ENCODE assay signal across 11 cellular contexts in the genomic region with DNA sequence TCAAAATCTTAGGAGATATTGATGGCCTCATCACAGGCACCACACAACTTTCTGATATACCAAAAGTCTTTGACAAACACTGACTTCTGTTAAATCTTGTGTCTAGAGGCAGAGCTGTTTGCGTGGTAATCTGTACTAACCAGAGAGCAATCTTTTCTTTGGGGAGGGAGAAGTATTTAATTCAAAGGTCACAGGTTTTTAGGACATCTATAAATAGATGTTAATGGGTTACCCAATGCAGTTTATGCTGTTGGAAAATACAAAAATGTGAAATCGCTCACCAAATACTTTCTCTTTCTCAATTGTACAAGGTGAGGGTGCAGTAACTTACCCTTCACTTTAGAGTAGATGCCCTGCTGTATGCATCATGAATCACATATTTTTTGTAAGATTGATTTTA.
"Had no signal": no experiment of that assay in that cellular context is flagged by ENCODE, and none has a peak within 500 bp of the region (broad histone marks: within the 10 kb centered on the region; RNA-seq: fewer than 3 reads in every experiment).

No MANE protein-coding gene starts in this region.

- DNase-seq: GM23248, GOT3, H7, H9, HCEC 1CT, HFFc6 had no signal

- H3K4me1 ChIP-seq: HAP-1 had no signal

- H3K4me2 ChIP-seq: GM23338 had no signal

- FAIRE-seq: H1, H54 had no signal

- H3K4me3 ChIP-seq: GM23248, GM23338, HAP-1 had no signal

- H3K27ac ChIP-seq: GM23248 had no signal

- H3K36me3 ChIP-seq: HAP-1 had no signal

- ATAC-seq: GM23338, HCT116 had no signal

- H2AFZ ChIP-seq: GM23248, GM23338 had no signal

- H3K9me3 ChIP-seq: HAP-1 had no signal

- H3K9ac ChIP-seq: GM23248 had no signal
